1 cellular context compared by ENCODE assay signal in the genomic region with DNA sequence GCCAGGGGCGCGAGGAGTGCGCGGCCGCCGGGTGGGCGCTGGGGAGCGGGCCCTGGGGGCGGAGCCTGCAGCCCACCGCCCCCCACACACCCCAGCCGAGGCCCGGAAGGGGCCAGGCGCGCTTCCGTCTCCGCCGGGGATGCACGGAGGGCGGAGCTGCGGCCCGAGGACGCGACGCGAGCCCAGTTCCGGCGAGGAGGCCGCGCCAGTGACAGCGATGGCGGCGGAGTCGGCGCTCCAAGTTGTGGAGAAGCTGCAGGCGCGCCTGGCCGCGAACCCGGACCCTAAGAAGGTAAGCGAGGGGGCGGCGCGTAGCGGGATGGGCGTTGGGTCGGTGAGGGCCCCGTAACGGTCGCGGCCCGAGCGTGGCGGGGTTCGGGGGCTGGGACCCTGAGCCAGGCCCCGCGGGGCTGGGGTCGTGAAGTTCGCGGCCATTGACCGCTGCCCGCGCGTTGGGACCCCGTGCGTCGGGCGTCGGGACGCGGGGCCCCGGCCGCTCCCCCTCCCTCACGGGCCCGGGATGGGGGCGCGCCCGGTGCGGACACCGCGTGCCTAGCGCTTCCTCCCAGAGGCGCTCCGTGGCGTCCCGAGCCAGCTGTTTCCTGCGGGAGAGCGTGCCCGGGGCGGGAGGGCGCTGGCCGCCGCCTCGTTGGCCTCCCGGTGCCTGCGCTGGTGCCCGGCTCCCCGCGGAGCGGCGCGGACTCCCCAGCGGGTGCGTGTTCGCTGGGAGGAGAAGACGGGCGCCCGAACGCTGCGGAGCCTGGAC.
TF ChIP-seq lines count a peak whose summit lies in the region.

A gene with protein sequence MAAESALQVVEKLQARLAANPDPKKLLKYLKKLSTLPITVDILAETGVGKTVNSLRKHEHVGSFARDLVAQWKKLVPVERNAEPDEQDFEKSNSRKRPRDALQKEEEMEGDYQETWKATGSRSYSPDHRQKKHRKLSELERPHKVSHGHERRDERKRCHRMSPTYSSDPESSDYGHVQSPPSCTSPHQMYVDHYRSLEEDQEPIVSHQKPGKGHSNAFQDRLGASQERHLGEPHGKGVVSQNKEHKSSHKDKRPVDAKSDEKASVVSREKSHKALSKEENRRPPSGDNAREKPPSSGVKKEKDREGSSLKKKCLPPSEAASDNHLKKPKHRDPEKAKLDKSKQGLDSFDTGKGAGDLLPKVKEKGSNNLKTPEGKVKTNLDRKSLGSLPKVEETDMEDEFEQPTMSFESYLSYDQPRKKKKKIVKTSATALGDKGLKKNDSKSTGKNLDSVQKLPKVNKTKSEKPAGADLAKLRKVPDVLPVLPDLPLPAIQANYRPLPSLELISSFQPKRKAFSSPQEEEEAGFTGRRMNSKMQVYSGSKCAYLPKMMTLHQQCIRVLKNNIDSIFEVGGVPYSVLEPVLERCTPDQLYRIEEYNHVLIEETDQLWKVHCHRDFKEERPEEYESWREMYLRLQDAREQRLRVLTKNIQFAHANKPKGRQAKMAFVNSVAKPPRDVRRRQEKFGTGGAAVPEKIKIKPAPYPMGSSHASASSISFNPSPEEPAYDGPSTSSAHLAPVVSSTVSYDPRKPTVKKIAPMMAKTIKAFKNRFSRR (plus strand): TSS at position 185 of the 766 bp plus-strand sequence. CDS start 33 bp downstream, at position 218.

TF ChIP-seq in HCT116, 20 proteins besides CTCF, POLR2A, EP300 and RAD21 (continued from another document):
- no peak for TF ChIP-seq REST (IDR thresholded peaks at IDR 0.05; ENCODE audit: low read depth)
- peak; percentile 72; the same call in 1 of the 2 replicates for TF ChIP-seq SIN3A (IDR thresholded peaks at IDR 0.05; ENCODE audit: low read depth)
- TF ChIP-seq SP1 (IDR thresholded peaks at IDR 0.05; ENCODE audit: low read depth): no peak
- TF ChIP-seq YY1 (IDR thresholded peaks at IDR 0.05; ENCODE audit: extremely low read depth, insufficient replicate concordance, low read depth, low read length): peak; percentile 90
- TF ChIP-seq POLR2AphosphoS5 (IDR thresholded peaks at IDR 0.05; ENCODE audit: low read depth, low read length): peak; percentile 89
- TF ChIP-seq CEBPB (IDR thresholded peaks at IDR 0.05; ENCODE audit: low read depth): no peak
- TF ChIP-seq FOSL1 (IDR thresholded peaks at IDR 0.05; ENCODE audit: low read depth): no peak
- TF ChIP-seq, protein P1, sequence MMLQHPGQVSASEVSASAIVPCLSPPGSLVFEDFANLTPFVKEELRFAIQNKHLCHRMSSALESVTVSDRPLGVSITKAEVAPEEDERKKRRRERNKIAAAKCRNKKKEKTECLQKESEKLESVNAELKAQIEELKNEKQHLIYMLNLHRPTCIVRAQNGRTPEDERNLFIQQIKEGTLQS (IDR thresholded peaks at IDR 0.05): no peak
- no peak for TF ChIP-seq EZH2phosphoT487 (IDR thresholded peaks at IDR 0.05; ENCODE audit: borderline replicate concordance)
- no peak for TF ChIP-seq TCF7L2 (IDR thresholded peaks at IDR 0.05; ENCODE audit: borderline replicate concordance, extremely low read depth, insufficient read depth, insufficient read length)
- TF ChIP-seq ELF1 (IDR thresholded peaks at IDR 0.05; ENCODE audit: borderline replicate concordance, low read depth): no peak
- no peak for TF ChIP-seq ZBTB33 (IDR thresholded peaks at IDR 0.05; ENCODE audit: extremely low read depth, insufficient replicate concordance, low read length)
- TF ChIP-seq ZNF274 (IDR thresholded peaks at IDR 0.05; ENCODE audit: low read depth, low read length): no peak
- TF ChIP-seq ZFX (IDR thresholded peaks at IDR 0.05): peak; percentile 93
- TF ChIP-seq SRF (IDR thresholded peaks at IDR 0.05; ENCODE audit: low read depth): no peak
- peak; percentile 71 for TF ChIP-seq MAX (IDR thresholded peaks at IDR 0.05)
